8 cellular contexts compared by ENCODE assay signal in the genomic region with DNA sequence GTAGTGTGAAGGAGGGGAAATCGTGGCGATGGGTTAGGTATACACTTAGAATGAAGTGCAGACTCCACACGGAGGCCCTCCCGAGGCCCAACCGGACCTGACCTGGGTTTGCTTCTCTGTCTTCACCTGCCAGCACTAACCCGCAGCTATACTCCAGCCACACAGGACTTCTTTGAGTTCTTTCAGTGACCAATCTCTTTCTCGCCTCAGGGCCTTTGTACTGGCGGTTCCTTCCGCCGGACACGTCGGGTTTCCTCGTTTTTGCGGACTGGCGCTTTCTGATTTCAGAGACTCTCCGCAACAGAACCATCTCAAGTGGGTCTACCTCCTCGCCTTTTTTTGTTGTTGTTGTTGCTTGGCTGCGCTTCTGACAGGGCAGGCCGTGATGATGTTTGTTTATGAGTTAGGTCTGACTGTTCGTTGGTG. TPM values are rescaled to one million over a fixed set of nuclear protein-coding genes. Genes with fewer than 3 reads are reported as not detected.
A peak's percentile ranks its signal among the peaks of the same experiment; 100 is the strongest.
DNase-seq lines count a peak whose midpoint lies in the region; ATAC-seq and TF ChIP-seq lines count a peak whose summit lies in the region.

A gene with protein sequence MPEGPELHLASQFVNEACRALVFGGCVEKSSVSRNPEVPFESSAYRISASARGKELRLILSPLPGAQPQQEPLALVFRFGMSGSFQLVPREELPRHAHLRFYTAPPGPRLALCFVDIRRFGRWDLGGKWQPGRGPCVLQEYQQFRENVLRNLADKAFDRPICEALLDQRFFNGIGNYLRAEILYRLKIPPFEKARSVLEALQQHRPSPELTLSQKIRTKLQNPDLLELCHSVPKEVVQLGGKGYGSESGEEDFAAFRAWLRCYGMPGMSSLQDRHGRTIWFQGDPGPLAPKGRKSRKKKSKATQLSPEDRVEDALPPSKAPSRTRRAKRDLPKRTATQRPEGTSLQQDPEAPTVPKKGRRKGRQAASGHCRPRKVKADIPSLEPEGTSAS (plus strand): TSS at position 244 of the 426 bp plus-strand sequence. CDS start 1,867 bp downstream, outside the sequence.

- 24 to 31% (median 28%) methylated on average over 20 of the region's 20 CpGs for WGBS in ovary, 3 donors

- H3K9me3 ChIP-seq in ovary: no peaks in the 10 kb centered on the region

- ATAC-seq in GM19452 (IDR thresholded peaks at IDR 0.05; ENCODE audit: unreplicated experiment) (peak; percentile 1), foreskin keratinocyte (no peak), GM19328 (IDR thresholded peaks at IDR 0.05; ENCODE audit: unreplicated experiment) (no peak)

- TF ChIP-seq POLR2A in ovary (IDR thresholded peaks at IDR 0.05): no peak

- H3K27ac ChIP-seq in VCaP (peak within 1 kb of the TSS; percentile 84), foreskin keratinocyte (peak within 1 kb of the TSS; percentile 43), ovary (peak within 1 kb of the TSS in 1 of 2 donors; percentile 1)

- intact Hi-C loops in ovary (cut with DNase I): no loop called here

- peak within 1 kb of the TSS; percentile 64 for H3K4me3 ChIP-seq in ovary

- no peaks in the 10 kb centered on the region for H3K36me3 ChIP-seq in ovary

- H3K27me3 ChIP-seq in foreskin keratinocyte (peaks cover 6% of the 10 kb centered on the region), ovary (no peaks in the 10 kb centered on the region)

- DNase-seq in foreskin keratinocyte (peak in 1 of 2 donors; percentile 25), ovary (peak in 2 of 5 donors; percentile 25 to 42), nucleus accumbens (lab: John Stamatoyannopoulos, UW) (no peak), RPMI8226 (no peak), hepatic stellate cell (ENCODE audit: low spot score) (no peak)

- TF ChIP-seq CTCF in VCaP (conservative IDR thresholded peaks at IDR 0.05) (no peak), foreskin keratinocyte (conservative IDR thresholded peaks at IDR 0.05) (no peak), ovary (IDR thresholded peaks at IDR 0.05) (no peak)

- TF ChIP-seq EP300 in ovary (IDR thresholded peaks at IDR 0.05): no peak

- H3K4me1 ChIP-seq in foreskin keratinocyte (no peaks in the 10 kb centered on the region), ovary (ENCODE audit: insufficient read depth) (peaks cover 7% of the 10 kb centered on the region)

RNA-seq across cellular contexts. Expression of the gene that starts here (rescaled TPM):
- 6.2 and 7.3 TPM in 2 replicates for total RNA-seq in foreskin keratinocyte
- 6.4 and 7.4 TPM in 2 replicates for polyA plus RNA-seq in foreskin keratinocyte
- 10 to 100 TPM; 21.2 to 80.2 (median 36.1) TPM for total RNA-seq in ovary
- 10 to 100 TPM in 1 of 2 donors, 1 to 10 TPM in 1; 8.1 to 31.5 TPM for polyA plus RNA-seq in ovary
